Comparison of ENCODE assay signal across 8 cellular contexts in genomic region chr15:41558400-41559238, GRCh38. TPM values are rescaled to one million over a fixed set of nuclear protein-coding genes. Genes with fewer than 3 reads are reported as not detected.
DNase-seq lines count a peak whose midpoint lies in the region; ATAC-seq, FAIRE-seq and TF ChIP-seq lines count a peak whose summit lies in the region.

TSS of gene TYRO3 (plus strand) at chr15:41559212. CDS start at chr15:41559258, 46 bp downstream.

- no peaks in the 10 kb centered on the region for H3K27me3 ChIP-seq in endothelial cell of umbilical vein (ENCODE audit: control insufficient read depth in 2 of 2, insufficient read depth in 2 of 2, low read length in 2 of 2)
- peaks cover 18% of the 10 kb centered on the region for H3K27me3 ChIP-seq in mononuclear cell (ENCODE audit: insufficient read depth, low read length)

- H3K27ac ChIP-seq in endothelial cell of umbilical vein (ENCODE audit: insufficient read depth, low read depth, low read length): no peak within 1 kb of the TSS

- H3K36me3 ChIP-seq in endothelial cell of umbilical vein (ENCODE audit: control insufficient read depth in 2 of 2, extremely low read depth in 1 of 2, insufficient read depth in 2 of 2, low read length in 2 of 2): no peaks in the 10 kb centered on the region

- no peaks in the 10 kb centered on the region for H4K20me1 ChIP-seq in endothelial cell of umbilical vein (replicated peaks; ENCODE audit: control insufficient read depth, extremely low read depth, insufficient read depth, low read length)

- CTCF ChIA-PET in endothelial cell of umbilical vein (lab: Charles Lee): interaction anchor here (0.7 to 2.8 kb wide), 22 partner anchors 8 to 346 kb away, joined by 3 to 29 read pairs (median 5); partner anchors contain the start of genes MAPKBP1 and RPAP1

- no peak for TF ChIP-seq CTCF in endothelial cell of umbilical vein (IDR thresholded peaks at IDR 0.05; ENCODE audit: extremely low read depth in 1 of 2, insufficient read depth in 1 of 2, low read depth in 1 of 2, low read length in 2 of 2)

- no peaks in the 10 kb centered on the region for H3K9me1 ChIP-seq in endothelial cell of umbilical vein (replicated peaks; ENCODE audit: control insufficient read depth, extremely low read depth, insufficient read depth, low read length)

- dilution Hi-C loops in endothelial cell of umbilical vein (cut with MboI; ENCODE audit: extremely low pct_ligation_motif_present, low sequenced_read_pairs): no loop called here

- H3K4me3 ChIP-seq in endothelial cell of umbilical vein (replicated peaks in 1 of 3; ENCODE audit: insufficient read depth in 1 of 3, low read depth in 1 of 3, low read length in 3 of 3) (peak within 1 kb of the TSS; percentile 43 to 67 (median 47)), mononuclear cell (ENCODE audit: low read length) (peak within 1 kb of the TSS; percentile 26)

- no peak for TF ChIP-seq POLR2A in endothelial cell of umbilical vein (IDR thresholded peaks at IDR 0.05; ENCODE audit: low read depth, low read length)

- H3K4me1 ChIP-seq in endothelial cell of umbilical vein (ENCODE audit: control insufficient read depth, extremely low read depth, insufficient read depth, low read length) (peaks cover 22% of the 10 kb centered on the region), mononuclear cell (ENCODE audit: insufficient read depth, low read length) (peaks cover 19% of the 10 kb centered on the region)

- FAIRE-seq in endothelial cell of umbilical vein (lab: Jason Lieb, UNC): peak; percentile 64

- H3K9me3 ChIP-seq in endothelial cell of umbilical vein (replicated peaks; ENCODE audit: control insufficient read depth, insufficient read depth, low read length) (no peaks in the 10 kb centered on the region), mononuclear cell (ENCODE audit: low read depth, low read length) (no peaks in the 10 kb centered on the region)

- ATAC-seq in GM19328 (IDR thresholded peaks at IDR 0.05; ENCODE audit: unreplicated experiment): no peak

- DNase-seq in NCI-H1417 (lab: John Stamatoyannopoulos, UW) (peak; percentile 25 to 53 (median 48)), NCI-H1417 treated with DMSO at 0.1 percent for 48 hours (lab: John Stamatoyannopoulos, UW) (no peak), NCI-H460 (ENCODE audit: extremely low read depth, low read depth) (peak; percentile 36), endothelial cell of umbilical vein (ENCODE audit: low read depth, low spot score) (peak; percentile 33)
- peak; percentile 85 for DNase-seq in activated CD8-positive, alpha-beta memory T cell treated with anti-CD3 and anti-CD28 coated beads, Interleukin-2, amount 50 U/mL, for 48 hours
- DNase-seq in stimulated activated CD8-positive, alpha-beta memory T cell treated with anti-CD3 and anti-CD28 coated beads, Interleukin-15, amount 100 ng/mL, for 48 hours (ENCODE audit: low read depth in 2 of 2): peak; percentile 48 to 59

- intact Hi-C loops in endothelial cell of umbilical vein (cut with micrococcal nuclease): loop anchor here (5.0 kb wide), 2 partner anchors 91 to 104 kb away; partner anchors contain the start of gene MGA

- POLR2A ChIA-PET in endothelial cell of umbilical vein (lab: Charles Lee): no interaction called here

- H3K4me2 ChIP-seq in endothelial cell of umbilical vein (ENCODE audit: insufficient read depth, low read length): peak within 1 kb of the TSS; percentile 74

- BruUV-seq in endothelial cell of umbilical vein (replicated peaks; lab: Mats Ljungman, UMichigan): no TSS peak

- peak within 1 kb of the TSS; percentile 70 for H2AFZ ChIP-seq in endothelial cell of umbilical vein (ENCODE audit: low read depth, low read length)

- H3K9ac ChIP-seq in endothelial cell of umbilical vein (replicated peaks; ENCODE audit: extremely low read depth, insufficient read depth, low read length): peak within 1 kb of the TSS; percentile 57

- H3K79me2 ChIP-seq in endothelial cell of umbilical vein (ENCODE audit: control insufficient read depth, insufficient read depth, low read length): no peaks in the 10 kb centered on the region

TF ChIP-seq in endothelial cell of umbilical vein, 7 proteins besides CTCF, POLR2A, EP300 and RAD21:
- TF ChIP-seq JUN (IDR thresholded peaks at IDR 0.05; ENCODE audit: borderline replicate concordance, insufficient read depth, insufficient read length, low read depth) (no peak), FOS (IDR thresholded peaks at IDR 0.05; ENCODE audit: borderline replicate concordance, insufficient read depth, low read length) (no peak), GATA2 (IDR thresholded peaks at IDR 0.05; ENCODE audit: insufficient read depth, insufficient read length, low read depth, low read length) (no peak), MAX (IDR thresholded peaks at IDR 0.05; ENCODE audit: insufficient read depth, insufficient read length) (no peak), MYC (IDR thresholded peaks at IDR 0.05; ENCODE audit: low read depth, low read length) (no peak), EZH2 (IDR thresholded peaks at IDR 0.05; ENCODE audit: borderline replicate concordance, low read depth, low read length, severe bottlenecking) (no peak)
TF ChIP-seq in endothelial cell of umbilical vein: peak in this region for 0.

RNA-seq across cellular contexts. Expression of gene TYRO3, which starts in this region (rescaled TPM):
- 7.9 and 10.6 TPM in 2 replicates for total RNA-seq in NCI-H460 (2014; rRNA removed; shearing (Covaris generic))
- polyA plus RNA-seq in NCI-H460 (2014; cell fraction: nucleus; rRNA removed): 24.3 and 36.9 TPM in 2 replicates
- total RNA-seq in endothelial cell of umbilical vein: 14.5 and 18.8 TPM in 2 replicates
- 13.3 and 14.1 TPM in 2 replicates for polyA plus RNA-seq in endothelial cell of umbilical vein
- polyA plus RNA-seq in endothelial cell of umbilical vein (2011; cell fraction: cytosol; rRNA removed): 13.9 and 15.2 TPM in 2 replicates
- polyA plus RNA-seq in endothelial cell of umbilical vein (2011; cell fraction: nucleus; rRNA removed): 12.1 and 18.0 TPM in 2 replicates
- 14.3 and 21.4 TPM in 2 replicates for polyA plus RNA-seq in endothelial cell of umbilical vein (2012)
- 32.8 and 39.4 TPM in 2 replicates for polyA minus RNA-seq in endothelial cell of umbilical vein
- polyA minus RNA-seq in endothelial cell of umbilical vein (2011; cell fraction: cytosol; rRNA and poly(A)+ RNA removed): 62.3 TPM
- polyA minus RNA-seq in endothelial cell of umbilical vein (2011; cell fraction: nucleus; rRNA and poly(A)+ RNA removed): 5.9 and 9.5 TPM in 2 replicates
- total RNA-seq in mononuclear cell: 0.21 TPM
